Comparison of ENCODE assay signal across 27 cellular contexts in genomic region chr1:67624680-67625079, GRCh38.
"Had no signal": no experiment of that assay in that cellular context is flagged by ENCODE, and none has a peak within 500 bp of the region (broad histone marks: within the 10 kb centered on the region; RNA-seq: fewer than 3 reads in every experiment).

No MANE protein-coding gene starts in this region.

- H3K36me3 ChIP-seq: left ventricle myocardium inferior, neural progenitor cell, neutrophil, ovary, right atrium auricular region, right lobe of liver, tibial nerve, uterus had no signal

- H3K4me3 Mint-ChIP-seq: mesothelial cell of epicardium; naive B cell; natural killer cell; nephron progenitor cell; neural progenitor cell; stimulated activated memory B cell treated with anti-CD40 and anti-IgM and Interleukin-4, amounts not matched to agents 10 μg/mL and 1 μg/mL and 100 μg/mL, for 72 hours; stimulated activated naive CD8-positive, alpha-beta T cell treated with anti-CD3 and anti-CD28 coated beads, Interleukin-15, amount 100 ng/mL, for 72 hours; type B pancreatic cell had no signal

- H2AFZ ChIP-seq: neural progenitor cell had no signal

- H3K4me1 ChIP-seq: neural progenitor cell, right lobe of liver, uterus had no signal

- H3K27ac Mint-ChIP-seq: mesothelial cell of epicardium; naive B cell; natural killer cell; nephron progenitor cell; neural progenitor cell; progenitor cell of endocrine pancreas; stimulated activated memory B cell treated with anti-CD40 and anti-IgM and Interleukin-4, amounts not matched to agents 10 μg/mL and 1 μg/mL and 100 μg/mL, for 72 hours; type B pancreatic cell had no signal

- ATAC-seq: natural killer cell; right lobe of liver; stimulated activated memory B cell treated with anti-CD40 and anti-IgM and Interleukin-4, amounts not matched to agents 10 μg/mL and 1 μg/mL and 100 μg/mL, for 72 hours; stimulated activated naive CD8-positive, alpha-beta T cell treated with anti-CD3 and anti-CD28 coated beads, Interleukin-15, amount 100 ng/mL, for 72 hours had no signal

- H3K9me3 Mint-ChIP-seq: natural killer cell; nephron progenitor cell; neural progenitor cell; stimulated activated naive CD8-positive, alpha-beta T cell treated with anti-CD3 and anti-CD28 coated beads, Interleukin-15, amount 100 ng/mL, for 72 hours; type B pancreatic cell had no signal

- H3K4me3 ChIP-seq: left ventricle myocardium inferior, lung, neural progenitor cell, ovary, right atrium auricular region, right lobe of liver, smooth muscle cell, tibial nerve, uterus had no signal

- H3K9me3 ChIP-seq: neutrophil, ovary, right atrium auricular region, right lobe of liver, tibial nerve, uterus had no signal

- H3K27me3 ChIP-seq: neural progenitor cell, neutrophil, ovary, right atrium auricular region, right lobe of liver, tibial nerve, uterus had no signal

- H3K27ac ChIP-seq: left ventricle myocardium inferior, neural progenitor cell, neutrophil, ovary, right atrium auricular region, right lobe of liver, tibial nerve, uterus had no signal

- H3K36me3 Mint-ChIP-seq: naive B cell; natural killer cell; neural progenitor cell; stimulated activated memory B cell treated with anti-CD40 and anti-IgM and Interleukin-4, amounts not matched to agents 10 μg/mL and 1 μg/mL and 100 μg/mL, for 72 hours; type B pancreatic cell had no signal

- H3K4me2 ChIP-seq: neural progenitor cell, smooth muscle cell had no signal

- H3K9ac ChIP-seq: neural progenitor cell had no signal

- H3K4me1 Mint-ChIP-seq: naive B cell; natural killer cell; nephron progenitor cell; neural progenitor cell; stimulated activated memory B cell treated with anti-CD40 and anti-IgM and Interleukin-4, amounts not matched to agents 10 μg/mL and 1 μg/mL and 100 μg/mL, for 72 hours; stimulated activated naive CD8-positive, alpha-beta T cell treated with anti-CD3 and anti-CD28 coated beads, Interleukin-15, amount 100 ng/mL, for 72 hours had no signal

- DNase-seq: islet precursor cell; left ventricle myocardium inferior; mesendoderm; naive B cell; natural killer cell; nephron progenitor cell; occipital lobe; ovary; right lobe of liver; stimulated activated CD4-positive, alpha-beta T cell treated with anti-CD3 and anti-CD28 coated beads, Interleukin-1b, Interleukin-23, amount 100 ng/mL, for 48 hours; stimulated activated CD4-positive, alpha-beta T cell treated with anti-CD3 and anti-CD28 coated beads, Interleukin-2, amount 100 ng/mL, for 48 hours; stimulated activated CD4-positive, alpha-beta T cell treated with anti-CD3 and anti-CD28 coated beads, Interleukin-4, amount 100 ng/mL, for 4 hours; stimulated activated CD8-positive, alpha-beta memory T cell treated with anti-CD3 and anti-CD28 coated beads, Interleukin-4, amount 100 ng/mL, for 48 hours; stimulated activated naive CD4-positive, alpha-beta T cell treated with Interleukin-2 at 50 U/mL for 16 hours; stimulated activated naive CD8-positive, alpha-beta T cell treated with anti-CD3 and anti-CD28 coated beads, Interleukin-15, amount 100 ng/mL, for 72 hours; substantia nigra; uterus had no signal
